In genomic region chr6:85678602-85679444, GRCh38 we compare ENCODE assay signal across 1 cellular context.
TF ChIP-seq lines count a peak whose summit lies in the region.

No MANE protein-coding gene starts in this region.

TF ChIP-seq in K562, 482 proteins besides CTCF, POLR2A, EP300 and RAD21 (continued from another document and continues in another):
- no peak for TF ChIP-seq CEBPG (CRISPR knock-in tag; IDR thresholded peaks at IDR 0.05)
- no peak for TF ChIP-seq CEBPG (tag; conservative IDR thresholded peaks at IDR 0.05 in 1 of 2, IDR thresholded peaks at IDR 0.05 in 1 of 2)
- peak; percentile 95 for TF ChIP-seq RBM39 (optimal IDR thresholded peaks at IDR 0.05; ENCODE audit: low read depth, low read length)
- no peak for TF ChIP-seq C11orf30 (IDR thresholded peaks at IDR 0.05; ENCODE audit: low read depth)
- TF ChIP-seq ZNF407 (IDR thresholded peaks at IDR 0.05; ENCODE audit: low read depth), result no peak
- peak in 1 of 2 experiments; percentile 88; a peak in 2 of 4 replicates for TF ChIP-seq NONO (IDR thresholded peaks at IDR 0.05; ENCODE audit: low read depth in 2 of 2, low read length in 1 of 2)
- TF ChIP-seq HMG20B (CRISPR knock-in tag; IDR thresholded peaks at IDR 0.05), result no peak
- TF ChIP-seq NCOA2 (IDR thresholded peaks at IDR 0.05; ENCODE audit: partially characterized antibody in 2 of 2), result no peak
- TF ChIP-seq MAZ (CRISPR knock-in tag; conservative IDR thresholded peaks at IDR 0.05 in 1 of 2, IDR thresholded peaks at IDR 0.05 in 1 of 2), result peak in 1 of 2 experiments; percentile 62; a peak in 3 of 4 replicates
- TF ChIP-seq, protein P1, sequence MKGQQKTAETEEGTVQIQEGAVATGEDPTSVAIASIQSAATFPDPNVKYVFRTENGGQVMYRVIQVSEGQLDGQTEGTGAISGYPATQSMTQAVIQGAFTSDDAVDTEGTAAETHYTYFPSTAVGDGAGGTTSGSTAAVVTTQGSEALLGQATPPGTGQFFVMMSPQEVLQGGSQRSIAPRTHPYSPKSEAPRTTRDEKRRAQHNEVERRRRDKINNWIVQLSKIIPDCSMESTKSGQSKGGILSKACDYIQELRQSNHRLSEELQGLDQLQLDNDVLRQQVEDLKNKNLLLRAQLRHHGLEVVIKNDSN (CRISPR knock-in tag; IDR thresholded peaks at IDR 0.05), result peak; percentile 57
- peak; percentile 99 for TF ChIP-seq GTF2E2 (tag; IDR thresholded peaks at IDR 0.05)
- no peak for TF ChIP-seq POLR3G (IDR thresholded peaks at IDR 0.05; ENCODE audit: extremely low read depth, insufficient read length, insufficient replicate concordance)
- TF ChIP-seq TAF9B (IDR thresholded peaks at IDR 0.05; ENCODE audit: partially characterized antibody), result peak; percentile 96
- peak; percentile 90 for TF ChIP-seq MYBL2 (IDR thresholded peaks at IDR 0.05; ENCODE audit: low read depth)
- no peak for TF ChIP-seq MYBL2 (CRISPR knock-in tag; IDR thresholded peaks at IDR 0.05; ENCODE audit: borderline replicate concordance)
- 0 out of 4 replicates have a peak, but pooled peaks of 1 of the 2 experiments have one; percentile 3 for TF ChIP-seq ARNT (IDR thresholded peaks at IDR 0.05)
- TF ChIP-seq ZNF707 (CRISPR knock-in tag; conservative IDR thresholded peaks at IDR 0.05), result no peak
- no peak; the same call in 1 of the 2 replicates for TF ChIP-seq HMBOX1 (IDR thresholded peaks at IDR 0.05)
- peak; percentile 98 for TF ChIP-seq SMAD1 (IDR thresholded peaks at IDR 0.05; ENCODE audit: low read depth, low read length, partially characterized antibody)
- TF ChIP-seq POLR2B (IDR thresholded peaks at IDR 0.05; ENCODE audit: low read depth, partially characterized antibody), result peak; percentile 100
- TF ChIP-seq PHB2 (IDR thresholded peaks at IDR 0.05; ENCODE audit: low read depth), result no peak
- TF ChIP-seq E4F1 (CRISPR knock-in tag; IDR thresholded peaks at IDR 0.05; ENCODE audit: borderline replicate concordance), result peak; percentile 43; the same call in 1 of the 2 replicates
- peak; percentile 67 for TF ChIP-seq ZNF511 (CRISPR knock-in tag; IDR thresholded peaks at IDR 0.05)
- TF ChIP-seq ZNF311 (CRISPR knock-in tag; IDR thresholded peaks at IDR 0.05), result no peak
- TF ChIP-seq ZNF778 (CRISPR knock-in tag; IDR thresholded peaks at IDR 0.05), result no peak
- no peak for TF ChIP-seq IFI16 (CRISPR knock-in tag; IDR thresholded peaks at IDR 0.05)
- TF ChIP-seq, protein P2, sequence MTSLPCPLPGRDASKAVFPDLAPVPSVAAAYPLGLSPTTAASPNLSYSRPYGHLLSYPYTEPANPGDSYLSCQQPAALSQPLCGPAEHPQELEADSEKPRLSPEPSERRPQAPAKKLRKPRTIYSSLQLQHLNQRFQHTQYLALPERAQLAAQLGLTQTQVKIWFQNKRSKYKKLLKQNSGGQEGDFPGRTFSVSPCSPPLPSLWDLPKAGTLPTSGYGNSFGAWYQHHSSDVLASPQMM (CRISPR knock-in tag; IDR thresholded peaks at IDR 0.05), result no peak
- TF ChIP-seq SMAD2 (IDR thresholded peaks at IDR 0.05; ENCODE audit: low read depth, low read length), result no peak
- TF ChIP-seq TEAD2 (tag; IDR thresholded peaks at IDR 0.05), result no peak
- TF ChIP-seq MED1 (CRISPR knock-in tag; IDR thresholded peaks at IDR 0.05; ENCODE audit: borderline replicate concordance), result no peak
- no peak for TF ChIP-seq PHTF2 (CRISPR knock-in tag; IDR thresholded peaks at IDR 0.05)
- no peak for TF ChIP-seq CHD7 (IDR thresholded peaks at IDR 0.05; ENCODE audit: low read depth, low read length)
- no peak for TF ChIP-seq SMARCB1 (IDR thresholded peaks at IDR 0.05; ENCODE audit: insufficient read length, low read depth)
- no peak for TF ChIP-seq ZNF57 (CRISPR knock-in tag; IDR thresholded peaks at IDR 0.05)
- TF ChIP-seq HNRNPUL1 (IDR thresholded peaks at IDR 0.05; ENCODE audit: low read length), result peak; percentile 70; the same call in 1 of the 2 replicates
